In genomic region chr14:24264298-24264697, GRCh38 we compare ENCODE assay signal across 1 cellular context.
TF ChIP-seq lines count a peak whose summit lies in the region.

No MANE protein-coding gene starts in this region.

TF ChIP-seq in HEK293, 187 proteins besides CTCF, POLR2A, EP300 and RAD21:
- TF ChIP-seq ZFHX2 (tag by site-specific recombination; conservative IDR thresholded peaks at IDR 0.05), result peak; percentile 33; the same call in 1 of the 2 replicates
- TF ChIP-seq ZNF629 (tag by site-specific recombination; IDR thresholded peaks at IDR 0.05), result no peak
- peak; percentile 50; the same call in 1 of the 2 replicates for TF ChIP-seq EGR2 (tag by site-specific recombination; IDR thresholded peaks at IDR 0.05; ENCODE audit: low read depth)
TF ChIP-seq in HEK293: peak in this region for 2.
